ENCODE assay signal across 21 cellular contexts in genomic region chr5:172790496-172790889, GRCh38. TPM values are rescaled to one million over a fixed set of nuclear protein-coding genes. Genes with fewer than 3 reads are reported as not detected.
A peak's percentile ranks its signal among the peaks of the same experiment; 100 is the strongest.
DNase-seq lines count a peak whose midpoint lies in the region; ATAC-seq and TF ChIP-seq lines count a peak whose summit lies in the region.
"Had no signal": no experiment of that assay in that cellular context is flagged by ENCODE, and none has a peak within 500 bp of the region (broad histone marks: within the 10 kb centered on the region; RNA-seq: fewer than 3 reads in every experiment).

No MANE protein-coding gene starts in this region.

- peak overlapping the region; percentile 14; the same call in 1 of the 2 replicates for H3K23ac ChIP-seq in IMR-90 (ENCODE audit: low read depth, low read length)

- peak overlapping the region; percentile 25; the same call in 1 of the 3 replicates for H2BK15ac ChIP-seq in IMR-90 (ENCODE audit: low read depth, low read length)

- H2AFZ ChIP-seq in IMR-90 (replicated peaks; ENCODE audit: low read length, poor library complexity) (no peak overlapping the region), osteoblast (ENCODE audit: low read length) (no peak overlapping the region)

- H3K4me2 ChIP-seq in IMR-90 (ENCODE audit: low read depth, low read length) (no peak overlapping the region), osteoblast (ENCODE audit: insufficient read depth, low read length) (no peak overlapping the region)

- no TSS peak for BruUV-seq in IMR-90 (replicated peaks; lab: Mats Ljungman, UMichigan)

- no peak for TF ChIP-seq EP300 in transverse colon (IDR thresholded peaks at IDR 0.05; ENCODE audit: low read depth)

- no peaks in the 10 kb centered on the region for H3K79me2 ChIP-seq in osteoblast (ENCODE audit: insufficient read depth, low read length)
- H3K79me2 ChIP-seq: parathyroid adenoma had no signal

- no peaks in the 10 kb centered on the region for H3K9me3 ChIP-seq in IMR-90 (ENCODE audit: control insufficient read depth, insufficient read depth, low read length)
- H3K9me3 ChIP-seq in neutrophil = no peaks in the 10 kb centered on the region
- no peaks in the 10 kb centered on the region for H3K9me3 ChIP-seq in transverse colon
- no peaks in the 10 kb centered on the region for H3K9me3 ChIP-seq in osteoblast (ENCODE audit: low read depth, low read length)

- H3K4ac ChIP-seq in IMR-90 (ENCODE audit: low read depth, low read length) = peak overlapping the region; percentile 65; the same call in 1 of the 2 replicates

- H4K8ac ChIP-seq in IMR-90 (ENCODE audit: low read depth in 2 of 2, low read length in 2 of 2) = peak overlapping the region in 1 of 2 experiments; percentile 36; a peak in 1 of 4 replicates

- H3K56ac ChIP-seq in IMR-90 (ENCODE audit: extremely low read depth, insufficient read depth, low read length) = no peak overlapping the region

- peaks cover 4 to 16% of the 10 kb centered on the region in 2 experiments; a peak in 2 of 4 replicates for H3K79me1 ChIP-seq in IMR-90 (ENCODE audit: low read depth in 1 of 2, low read length in 2 of 2)

- H3K9me3 Mint-ChIP-seq in brain = no peaks in the 10 kb centered on the region
- H3K9me3 Mint-ChIP-seq: activated naive CD4-positive, alpha-beta T cell treated with anti-CD3 and anti-CD28 coated beads, Interleukin-2, amount 50 U/mL, for 72 hours; CD4-positive, alpha-beta T cell had no signal

- H2AK5ac ChIP-seq in IMR-90 (ENCODE audit: low read depth, low read length) = peak overlapping the region; percentile 77

- H3K36me3 Mint-ChIP-seq in brain = no peaks in the 10 kb centered on the region
- H3K36me3 Mint-ChIP-seq: activated naive CD4-positive, alpha-beta T cell treated with anti-CD3 and anti-CD28 coated beads, Interleukin-2, amount 50 U/mL, for 72 hours had no signal

- H3K9me1 ChIP-seq in IMR-90 (ENCODE audit: insufficient read depth, low read length) = peaks cover 16% of the 10 kb centered on the region

- TF ChIP-seq CTCF in IMR-90 (conservative IDR thresholded peaks at IDR 0.05; ENCODE audit: low read depth, low read length) (no peak), brain (conservative IDR thresholded peaks at IDR 0.05) (no peak), neutrophil (IDR thresholded peaks at IDR 0.05) (no peak), transverse colon (IDR thresholded peaks at IDR 0.05) (no peak), osteoblast (IDR thresholded peaks at IDR 0.05; ENCODE audit: extremely low read depth, low read depth, low read length) (no peak)

- no peaks in the 10 kb centered on the region; the same call in 1 of the 2 replicates for H4K20me1 ChIP-seq in IMR-90 (ENCODE audit: insufficient read depth, low read length)
- H4K20me1 ChIP-seq in osteoblast (ENCODE audit: insufficient read depth, low read length) = no peaks in the 10 kb centered on the region

- H3K27me3 ChIP-seq in IMR-90 (ENCODE audit: control insufficient read depth, insufficient read depth, low read length) (no peaks in the 10 kb centered on the region), neutrophil (no peaks in the 10 kb centered on the region), transverse colon (no peaks in the 10 kb centered on the region), osteoblast (ENCODE audit: insufficient read depth, low read length) (no peaks in the 10 kb centered on the region)

- peaks cover 22% of the 10 kb centered on the region for H3K4me1 ChIP-seq in IMR-90 (ENCODE audit: control insufficient read depth, insufficient read depth, low read length)
- H3K4me1 ChIP-seq in neutrophil (ENCODE audit: control insufficient read depth in 1 of 2, insufficient read depth in 1 of 2, low read depth in 1 of 2, low read length in 1 of 2) = peaks cover 26 to 27% of the 10 kb centered on the region in 2 experiments
- H3K4me1 ChIP-seq in transverse colon = peaks cover 22 to 32% (median 22%) of the 10 kb centered on the region in 4 donors
- peaks cover 43% of the 10 kb centered on the region for H3K4me1 ChIP-seq in osteoblast (ENCODE audit: insufficient read depth, low read length)

- no peak overlapping the region for H3K14ac ChIP-seq in IMR-90 (replicated peaks; ENCODE audit: low read depth, low read length)

- no peaks in the 10 kb centered on the region for H3K27me3 Mint-ChIP-seq in brain
- H3K27me3 Mint-ChIP-seq: CD4-positive, alpha-beta T cell had no signal

- H3K18ac ChIP-seq in IMR-90 (ENCODE audit: low read depth, low read length) = no peak overlapping the region

- H4K91ac ChIP-seq in IMR-90 (ENCODE audit: insufficient read depth, low read depth, low read length) = peak overlapping the region; percentile 7; the same call in 1 of the 2 replicates

- intact Hi-C loops in IMR-90 (cut with micrococcal nuclease) = no loop called here
- intact Hi-C loops in transverse colon (cut with DNase I; ENCODE audit: low total_unique reads) = no loop called here

- H3K36me3 ChIP-seq in IMR-90 (ENCODE audit: control insufficient read depth, insufficient read depth, low read length) (no peaks in the 10 kb centered on the region), neutrophil (no peaks in the 10 kb centered on the region), transverse colon (no peaks in the 10 kb centered on the region), osteoblast (ENCODE audit: insufficient read depth, low read length) (no peaks in the 10 kb centered on the region)

- TF ChIP-seq RAD21 in IMR-90 (IDR thresholded peaks at IDR 0.05; ENCODE audit: low read length) = no peak

- no peak for ATAC-seq in IMR-90 (ENCODE audit: low read depth)
- ATAC-seq: activated naive CD4-positive, alpha-beta T cell treated with anti-CD3 and anti-CD28 coated beads, Interleukin-2, amount 50 U/mL, for 72 hours had no signal

- POLR2A ChIA-PET in IMR-90 (lab: Charles Lee; ENCODE audit: unreplicated experiment) = no interaction called here

- H3K27ac Mint-ChIP-seq in brain = peak overlapping the region in 3 of 5 experiments; percentile 23 to 42 (median 27)
- H3K27ac Mint-ChIP-seq: activated naive CD4-positive, alpha-beta T cell treated with anti-CD3 and anti-CD28 coated beads, Interleukin-2, amount 50 U/mL, for 72 hours; CD4-positive, alpha-beta T cell had no signal

- H3K4me3 ChIP-seq in IMR-90 (ENCODE audit: insufficient read depth, low read depth, low read length) = no peak overlapping the region
- no peak overlapping the region for H3K4me3 ChIP-seq in neutrophil (ENCODE audit: low read depth in 1 of 2, low read length in 1 of 2)
- H3K4me3 ChIP-seq in transverse colon = no peak overlapping the region
- H3K4me3 ChIP-seq in osteoblast (ENCODE audit: insufficient read depth, low read length) = no peak overlapping the region

- no peak overlapping the region for H3K4me3 Mint-ChIP-seq in brain
- H3K4me3 Mint-ChIP-seq: CD4-positive, alpha-beta T cell; IgD-negative memory B cell had no signal

- H2BK5ac ChIP-seq in IMR-90 (ENCODE audit: low read depth, low read length, poor library complexity, severe bottlenecking) = no peak overlapping the region

- no peak overlapping the region for H3K27ac ChIP-seq in IMR-90 (ENCODE audit: insufficient read depth, low read length)
- H3K27ac ChIP-seq in neutrophil = peak overlapping the region; percentile 43
- peak overlapping the region in 3 of 4 donors; percentile 64 to 82 (median 78) for H3K27ac ChIP-seq in transverse colon
- no peak overlapping the region for H3K27ac ChIP-seq in osteoblast (ENCODE audit: low read depth, low read length)
- H3K27ac ChIP-seq: parathyroid adenoma had no signal

- dilution Hi-C loops in IMR-90 (cut with HindIII; ENCODE audit: low sequenced_read_pairs, unreplicated experiment) = no loop called here

- H3K4me1 Mint-ChIP-seq in brain = peaks cover 42% of the 10 kb centered on the region

- H2AK9ac ChIP-seq in IMR-90 (replicated peaks; ENCODE audit: low read depth, low read length, poor library complexity) = no peak overlapping the region

- no peak overlapping the region for H3K9ac ChIP-seq in IMR-90 (ENCODE audit: low read depth, low read length)
- H3K9ac ChIP-seq: parathyroid adenoma had no signal

- 0 out of 2 replicates have a peak overlapping the region, but pooled peaks have one; percentile 83 for H4K5ac ChIP-seq in IMR-90 (ENCODE audit: low read depth, low read length)

- DNase-seq in IMR-90 = no peak
- no peak for DNase-seq in transverse colon
- DNase-seq in dedifferentiated amniotic fluid mesenchymal stem cell (ENCODE audit: extremely low spot score) = no peak
- DNase-seq in osteoblast (ENCODE audit: insufficient read length, low spot score, missing footprints) = no peak
- no peak for DNase-seq in COR-L47 (lab: John Stamatoyannopoulos, UW)
- DNase-seq: activated CD4-positive, alpha-beta T cell treated with anti-CD3 and anti-CD28 coated beads, Interleukin-2, amount 50 U/mL, for 48 hours; activated CD4-positive, CD25-positive, alpha-beta regulatory T cell; activated CD8-positive, alpha-beta memory T cell treated with anti-CD3 and anti-CD28 coated beads, Interleukin-2, amount 50 U/mL, for 4 hours; CD4-positive, alpha-beta T cell; effector CD4-positive, alpha-beta T cell; mesendoderm; NCI-H1105 treated with DMSO at 0.1 percent for 48 hours; NCI-H2081; NCI-H446 treated with DMSO at 0.1 percent for 48 hours; SHP77 treated with DMSO at 0.1 percent for 48 hours; stimulated activated naive CD4-positive, alpha-beta T cell treated with Interleukin-2 at 50 U/mL for 16 hours had no signal

- CTCF ChIA-PET in IMR-90 (lab: Yijun Ruan, JAX) = no interaction called here

- in situ Hi-C loops in IMR-90 (cut with MboI; ENCODE audit: low sequenced_read_pairs) = no loop called here
- in situ Hi-C loops in transverse colon (cut with MboI; ENCODE audit: low pct_ligation_motif_present in 1 of 4, low pct_unique_long_range_greater_than_20kb in 1 of 4, low sequenced_read_pairs in 3 of 4) = no loop called here

- H2BK20ac ChIP-seq in IMR-90 (ENCODE audit: low read depth, low read length) = 0 out of 2 replicates have a peak overlapping the region, but pooled peaks have one; percentile 17

- TF ChIP-seq POLR2A in IMR-90 (IDR thresholded peaks at IDR 0.05; ENCODE audit: low read depth, low read length) (no peak), transverse colon (IDR thresholded peaks at IDR 0.05) (no peak)

- WGBS in IMR-90 (ENCODE audit: extremely low coverage in 2 of 2, insufficient read length in 1 of 2), 2 experiments = 100% methylated on average over 1 of the region's 5 CpGs; no CpG with 5 or more reads in 1 of the 2 experiments
- WGBS in transverse colon (ENCODE audit: low coverage in 1 of 2), 2 donors = 50 to 74% methylated on average over 1 to 5 of the region's 5 CpGs

- H2BK120ac ChIP-seq in IMR-90 (ENCODE audit: low read depth, low read length) = 0 out of 2 replicates have a peak overlapping the region, but pooled peaks have one; percentile 72

RNA-seq across cellular contexts. Expression of gene DUSP1, which starts 19.5 kb away (rescaled TPM):
- total RNA-seq in IMR-90 (2012; rRNA removed) (304 and 320 TPM in 2 replicates), transverse colon (100 to 1,000 TPM; 469 to 701 (median 567) TPM), osteoblast (69.2 and 74.6 TPM in 2 replicates)
- polyA plus RNA-seq in IMR-90 (2012; rRNA removed) (467 and 674 TPM in 2 replicates), brain (ENCODE audit: insufficient read depth, low read depth, low replicate concordance) (33.1 TPM)
- polyA plus RNA-seq in IMR-90 (2012; cell fraction: cytosol; rRNA removed) = 405 and 1,457 TPM in 2 replicates
- polyA plus RNA-seq in IMR-90 (2012; cell fraction: nucleus; rRNA removed; ENCODE audit: low replicate concordance) = 1,904 and 1,990 TPM in 2 replicates

RNA-seq across cellular contexts. Expression of gene ERGIC1, which starts 43.6 kb away (rescaled TPM):
- total RNA-seq in IMR-90 (2012; rRNA removed) = 124 and 134 TPM in 2 replicates
- 185 and 192 TPM in 2 replicates for polyA plus RNA-seq in IMR-90 (2012; rRNA removed)
- 59.2 and 179 TPM in 2 replicates for polyA plus RNA-seq in IMR-90 (2012; cell fraction: cytosol; rRNA removed)
- polyA plus RNA-seq in IMR-90 (2012; cell fraction: nucleus; rRNA removed; ENCODE audit: low replicate concordance) = 128 and 132 TPM in 2 replicates
- polyA plus RNA-seq in brain (ENCODE audit: insufficient read depth, low read depth, low replicate concordance) = 73.3 TPM
- total RNA-seq in transverse colon = 100 to 1,000 TPM; 125 to 252 (median 184) TPM
- 109 and 128 TPM in 2 replicates for total RNA-seq in osteoblast

Comparison
In these comparisons a context has a peak if more than half of its experiments do, and no peak if none do; other contexts are left out.
1. H3K27ac ChIP-seq: peak in neutrophil (single experiment) and transverse colon (3 of 4); none in IMR-90 (single experiment) and osteoblast (single experiment).